14 cellular contexts compared by ENCODE assay signal in the genomic region with DNA sequence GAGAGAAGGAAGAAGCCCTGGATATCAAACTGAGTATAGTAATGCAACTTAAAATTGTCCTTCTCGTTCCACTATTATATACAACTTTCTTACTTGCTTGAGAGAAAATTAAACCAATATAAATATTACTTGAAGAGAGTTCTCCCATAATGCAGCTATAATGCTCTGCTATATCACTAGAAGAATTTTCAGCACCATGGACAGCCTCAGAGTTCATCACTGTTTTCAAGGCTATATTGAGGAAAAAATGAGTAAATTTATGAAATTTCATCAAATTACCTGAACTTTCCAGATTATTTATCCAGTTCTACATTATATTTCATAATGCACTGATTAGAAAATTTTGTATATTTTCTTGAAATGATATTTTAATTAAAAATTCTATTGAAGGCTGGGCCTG.
DNase-seq lines count a peak whose midpoint lies in the region; TF ChIP-seq lines count a peak whose summit lies in the region.
"Had no signal": no experiment of that assay in that cellular context is flagged by ENCODE, and none has a peak within 500 bp of the region (broad histone marks: within the 10 kb centered on the region; RNA-seq: fewer than 3 reads in every experiment).

No MANE protein-coding gene starts in this region.

- no peak overlapping the region for H2BK12ac ChIP-seq in mesenchymal stem cell (ENCODE audit: low read length in 2 of 2)

- H3K27me3 ChIP-seq in brain microvascular endothelial cell (replicated peaks) (no peaks in the 10 kb centered on the region), mesenchymal stem cell (ENCODE audit: control insufficient read depth in 1 of 2, insufficient read depth in 1 of 2, low read length in 2 of 2) (no peaks in the 10 kb centered on the region), Peyer's patch (no peaks in the 10 kb centered on the region)

- H3K4me2 ChIP-seq in mesenchymal stem cell (ENCODE audit: low read length, poor library complexity, severe bottlenecking): no peak overlapping the region

- no peak overlapping the region for H2BK5ac ChIP-seq in mesenchymal stem cell (ENCODE audit: low read depth, low read length, poor library complexity, severe bottlenecking)

- TF ChIP-seq CTCF in HFF-Myc (IDR thresholded peaks at IDR 0.05; ENCODE audit: low read depth, low read length, missing control alignments) (no peak), NB4 (IDR thresholded peaks at IDR 0.05; ENCODE audit: low read depth, low read length) (no peak), brain microvascular endothelial cell (IDR thresholded peaks at IDR 0.05; ENCODE audit: low read depth, low read length, missing control alignments) (no peak), GM10266 (IDR thresholded peaks at IDR 0.05; ENCODE audit: control insufficient read depth, insufficient read depth, low read depth, missing control alignments) (no peak), Peyer's patch (IDR thresholded peaks at IDR 0.05) (no peak)

- H4K8ac ChIP-seq in mesenchymal stem cell (ENCODE audit: low read length): no peak overlapping the region

- H3K23ac ChIP-seq in mesenchymal stem cell (ENCODE audit: low read length in 2 of 2): no peak overlapping the region

- no CpG with 5 or more reads among the region's 1 CpG for WGBS in mesenchymal stem cell

- H3K9me3 ChIP-seq in mesenchymal stem cell (ENCODE audit: control insufficient read depth, low read length): peaks cover 24% of the 10 kb centered on the region
- H3K9me3 ChIP-seq in Peyer's patch: no peaks in the 10 kb centered on the region

- no peak overlapping the region for H2BK15ac ChIP-seq in mesenchymal stem cell (ENCODE audit: low read depth, poor library complexity, severe bottlenecking)

- H2AK5ac ChIP-seq in mesenchymal stem cell (ENCODE audit: low read length, severe bottlenecking): no peak overlapping the region

- H3K4me3 ChIP-seq in HFF-Myc (replicated peaks; ENCODE audit: low read depth, low read length): no peak overlapping the region
- H3K4me3 ChIP-seq in NB4 (ENCODE audit: low read depth, low read length): no peak overlapping the region
- H3K4me3 ChIP-seq in brain microvascular endothelial cell (ENCODE audit: low read depth, low read length): no peak overlapping the region
- H3K4me3 ChIP-seq in mesenchymal stem cell (ENCODE audit: insufficient read depth in 1 of 2, low read depth in 1 of 2, low read length in 2 of 2): no peak overlapping the region
- H3K4me3 ChIP-seq in Peyer's patch: no peak overlapping the region

- H3K79me1 ChIP-seq in mesenchymal stem cell (replicated peaks; ENCODE audit: low read length, poor library complexity, severe bottlenecking): no peaks in the 10 kb centered on the region

- no peak for TF ChIP-seq POLR2A in NB4 (IDR thresholded peaks at IDR 0.05; ENCODE audit: extremely low read depth, insufficient read length)
- no peak for TF ChIP-seq POLR2A in Peyer's patch (IDR thresholded peaks at IDR 0.05)

- H3K4me1 ChIP-seq in mesenchymal stem cell (ENCODE audit: control insufficient read depth, insufficient read depth, low read depth, low read length) (no peaks in the 10 kb centered on the region), Peyer's patch (no peaks in the 10 kb centered on the region)

- H4K91ac ChIP-seq in mesenchymal stem cell (ENCODE audit: low read length): no peak overlapping the region

- no peak overlapping the region for H3K27ac ChIP-seq in brain microvascular endothelial cell
- H3K27ac ChIP-seq in mesenchymal stem cell (ENCODE audit: low read length, poor library complexity, severe bottlenecking): no peak overlapping the region
- no peak overlapping the region for H3K27ac ChIP-seq in Peyer's patch

- H2AFZ ChIP-seq in mesenchymal stem cell (ENCODE audit: low read depth, low read length): no peak overlapping the region

- no peak overlapping the region for H2BK120ac ChIP-seq in mesenchymal stem cell (ENCODE audit: low read depth, low read length)

- no peak overlapping the region for H3K9ac ChIP-seq in mesenchymal stem cell (ENCODE audit: low read length)

- DNase-seq in HFF-Myc (ENCODE audit: extremely low read depth, low read depth) (peak; percentile 1), NB4 (ENCODE audit: low read depth) (peak; percentile 33), brain microvascular endothelial cell (peak; percentile 7), mesenchymal stem cell (peak; percentile 9), GM10266 (ENCODE audit: extremely low spot score) (no peak), Peyer's patch (no peak), dedifferentiated amniotic fluid mesenchymal stem cell (ENCODE audit: extremely low spot score) (no peak)
- DNase-seq: activated CD4-positive, alpha-beta T cell treated with anti-CD3 and anti-CD28 coated beads, Interleukin-2, amount 50 U/mL, for 1 hour; aorta; CD4-positive, alpha-beta T cell; hypothalamus; mammary epithelial cell; NCI-H1694 treated with DMSO at 0.1 percent for 48 hours; NCI-H82 had no signal

- in situ Hi-C loops in brain microvascular endothelial cell (cut with HindIII; ENCODE audit: low pct_ligation_motif_present, low sequenced_read_pairs): no loop called here

- no peaks in the 10 kb centered on the region for H3K36me3 ChIP-seq in brain microvascular endothelial cell (replicated peaks)
- no peaks in the 10 kb centered on the region for H3K36me3 ChIP-seq in mesenchymal stem cell (ENCODE audit: control insufficient read depth in 1 of 2, insufficient read depth in 2 of 2, low read depth in 1 of 2, low read length in 2 of 2)
- H3K36me3 ChIP-seq in Peyer's patch: no peaks in the 10 kb centered on the region

- H3K4ac ChIP-seq in mesenchymal stem cell (ENCODE audit: low read depth in 1 of 2, low read length in 2 of 2): no peak overlapping the region

- H3K18ac ChIP-seq in mesenchymal stem cell (ENCODE audit: low read depth in 1 of 2, low read length in 2 of 2): no peak overlapping the region

- H3K14ac ChIP-seq in mesenchymal stem cell (ENCODE audit: low read length in 2 of 2): no peak overlapping the region

Comparison
In these comparisons a context has a peak if more than half of its experiments do, and no peak if none do; other contexts are left out.
1. DNase-seq: peak in HFF-Myc (single experiment), NB4 (single experiment), brain microvascular endothelial cell (single experiment) and mesenchymal stem cell (single experiment); none in GM10266 (single experiment), Peyer's patch (0 of 3) and dedifferentiated amniotic fluid mesenchymal stem cell (single experiment).